In the genomic region with DNA sequence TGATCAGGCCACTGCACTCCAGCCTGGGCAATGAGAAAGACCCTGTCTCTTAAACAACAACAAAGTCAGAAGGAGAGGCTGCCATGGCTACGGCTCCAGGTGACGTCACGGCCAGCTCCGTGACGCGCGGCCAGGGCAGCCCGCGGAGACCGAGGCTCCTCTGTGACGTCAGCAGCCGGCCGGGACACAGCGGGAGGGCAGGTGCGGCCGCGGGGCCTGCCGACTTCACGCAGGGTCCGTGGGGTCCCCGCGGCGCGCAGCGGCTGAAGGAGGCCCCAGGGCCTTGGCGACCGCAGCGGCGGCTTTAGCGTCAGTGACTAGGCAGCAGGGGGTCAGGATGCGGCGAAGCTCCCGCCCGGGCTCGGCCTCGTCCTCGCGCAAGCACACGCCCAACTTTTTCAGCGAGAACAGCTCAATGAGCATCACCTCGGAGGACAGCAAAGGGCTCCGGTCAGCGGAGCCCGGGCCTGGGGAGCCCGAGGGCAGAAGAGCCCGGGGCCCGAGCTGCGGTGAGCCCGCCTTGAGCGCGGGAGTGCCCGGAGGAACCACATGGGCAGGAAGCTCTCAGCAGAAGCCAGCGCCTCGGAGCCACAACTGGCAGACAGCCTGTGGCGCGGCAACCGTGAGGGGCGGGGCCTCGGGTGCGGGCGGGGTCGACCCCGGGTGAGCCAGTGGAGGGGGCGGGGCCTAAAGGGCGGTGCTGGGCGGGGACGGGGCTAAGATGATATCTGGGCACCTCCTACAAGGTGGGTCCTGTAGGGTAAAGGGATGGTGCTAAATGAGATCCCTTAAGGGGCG, we compare ENCODE assay signal across 8 cellular contexts. TPM values are rescaled to one million over a fixed set of nuclear protein-coding genes. Genes with fewer than 3 reads are reported as not detected.
DNase-seq lines count a peak whose midpoint lies in the region; ATAC-seq, FAIRE-seq and TF ChIP-seq lines count a peak whose summit lies in the region.

A gene with protein sequence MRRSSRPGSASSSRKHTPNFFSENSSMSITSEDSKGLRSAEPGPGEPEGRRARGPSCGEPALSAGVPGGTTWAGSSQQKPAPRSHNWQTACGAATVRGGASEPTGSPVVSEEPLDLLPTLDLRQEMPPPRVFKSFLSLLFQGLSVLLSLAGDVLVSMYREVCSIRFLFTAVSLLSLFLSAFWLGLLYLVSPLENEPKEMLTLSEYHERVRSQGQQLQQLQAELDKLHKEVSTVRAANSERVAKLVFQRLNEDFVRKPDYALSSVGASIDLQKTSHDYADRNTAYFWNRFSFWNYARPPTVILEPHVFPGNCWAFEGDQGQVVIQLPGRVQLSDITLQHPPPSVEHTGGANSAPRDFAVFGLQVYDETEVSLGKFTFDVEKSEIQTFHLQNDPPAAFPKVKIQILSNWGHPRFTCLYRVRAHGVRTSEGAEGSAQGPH (plus strand): TSS at position 163 of the 798 bp plus-strand sequence. CDS start 175 bp downstream, at position 338.

- peaks cover 33% of the 10 kb centered on the region for H3K4me1 ChIP-seq in HepG2 (ENCODE audit: insufficient read depth, low read length)

- H3K9me3 Mint-ChIP-seq in activated CD4-positive, alpha-beta T cell treated with anti-CD3 and anti-CD28 coated beads, Interleukin-2, amount 10 ng/mL, durations not matched to agents 7 days and 5 days: no peaks in the 10 kb centered on the region

- no peak for DNase-seq in AG09309 (ENCODE audit: low read depth)
- peak; percentile 91 for DNase-seq in NCI-H524 treated with DMSO at 0.1 percent for 48 hours (lab: John Stamatoyannopoulos, UW)
- peak; percentile 78 for DNase-seq in activated CD4-positive, alpha-beta T cell treated with anti-CD3 and anti-CD28 coated beads, Interleukin-2, amount 10 ng/mL, durations not matched to agents 7 days and 5 days
- peak; percentile 36 for DNase-seq in cortex of kidney (lab: John Stamatoyannopoulos, UW)
- DNase-seq in HepG2 (ENCODE audit: low spot score): no peak
- DNase-seq in stimulated activated CD4-positive, alpha-beta T cell treated with anti-CD3 and anti-CD28 coated beads, Interleukin-2, amount 100 ng/mL, for 48 hours: peak; percentile 100

- TF ChIP-seq EP300 in HepG2 (IDR thresholded peaks at IDR 0.05; ENCODE audit: low read depth in 2 of 2, low read length in 2 of 2) (peak in 1 of 2 experiments; percentile 15; a peak in 2 of 4 replicates), HepG2 (CRISPR knock-in tag; IDR thresholded peaks at IDR 0.05; ENCODE audit: borderline replicate concordance) (peak; percentile 49)

- peak; percentile 85 to 90 for TF ChIP-seq POLR2A in HepG2 (IDR thresholded peaks at IDR 0.05; ENCODE audit: insufficient read depth in 1 of 2, low read depth in 2 of 2, low read length in 2 of 2)

- CTCF ChIA-PET in activated CD4-positive, alpha-beta T cell treated with anti-CD3 and anti-CD28 coated beads, Interleukin-2, amount 10 ng/mL, durations not matched to agents 7 days and 5 days (lab: Charles Lee): interaction anchor here (0.5 to 9.3 kb wide), 7 partner anchors 9 to 377 kb away, joined by 3 to 50 read pairs (median 5); a partner anchor contains a TSS
- CTCF ChIA-PET in HepG2 (lab: Yijun Ruan, JAX; ENCODE audit: low intra/inter-chr PET ratio, low total read pairs): interaction anchor here (1.1 kb wide), 1 partner anchor 12 kb away, joined by 3 read pairs; no protein-coding TSS in a partner anchor

- no peaks in the 10 kb centered on the region for H3K36me3 Mint-ChIP-seq in activated CD4-positive, alpha-beta T cell treated with anti-CD3 and anti-CD28 coated beads, Interleukin-2, amount 10 ng/mL, durations not matched to agents 7 days and 5 days (ENCODE audit: low read depth)

- no peak for TF ChIP-seq CTCF in AG09309 (IDR thresholded peaks at IDR 0.05; ENCODE audit: control insufficient read depth, insufficient read depth, low read depth, low read length, missing control alignments)
- 0 out of 2 replicates have a peak, but pooled peaks have one; percentile 10 for TF ChIP-seq CTCF in HepG2 (CRISPR knock-in tag; IDR thresholded peaks at IDR 0.05)

- H3K9me3 ChIP-seq in HepG2 (ENCODE audit: low read length): no peaks in the 10 kb centered on the region

- H3K4me3 ChIP-seq in AG09309 (ENCODE audit: control insufficient read depth, low read depth, low read length): peak within 1 kb of the TSS; percentile 61
- H3K4me3 ChIP-seq in HepG2 (replicated peaks in 1 of 3; ENCODE audit: insufficient read depth in 1 of 3, low read depth in 2 of 3, low read length in 3 of 3): peak within 1 kb of the TSS; percentile 67 to 96 (median 87)

- peak within 1 kb of the TSS; percentile 94 for H3K27ac Mint-ChIP-seq in activated CD4-positive, alpha-beta T cell treated with anti-CD3 and anti-CD28 coated beads, Interleukin-2, amount 10 ng/mL, durations not matched to agents 7 days and 5 days

- no peaks in the 10 kb centered on the region; the same call in 1 of the 2 replicates for H4K20me1 ChIP-seq in HepG2 (ENCODE audit: insufficient read depth, low read length)

- 1% methylated on average over 37 of the region's 68 CpGs for WGBS in HepG2 (ENCODE audit: low lambda C conversion rate)

- peak within 1 kb of the TSS; percentile 97 for H3K4me2 ChIP-seq in HepG2 (ENCODE audit: low read depth, low read length)

- peak within 1 kb of the TSS; percentile 77 for H3K4me3 Mint-ChIP-seq in activated CD4-positive, alpha-beta T cell treated with anti-CD3 and anti-CD28 coated beads, Interleukin-2, amount 10 ng/mL, durations not matched to agents 7 days and 5 days

- peaks cover 43% of the 10 kb centered on the region for H3K4me1 Mint-ChIP-seq in activated CD4-positive, alpha-beta T cell treated with anti-CD3 and anti-CD28 coated beads, Interleukin-2, amount 10 ng/mL, durations not matched to agents 7 days and 5 days

- ATAC-seq in GM19043 (IDR thresholded peaks at IDR 0.05; ENCODE audit: low read depth, unreplicated experiment) (peak; percentile 66), HG03280 (IDR thresholded peaks at IDR 0.05; ENCODE audit: unreplicated experiment) (peak; percentile 76), HepG2 (peak; percentile 73)

- in situ Hi-C loops in HepG2 (cut with HindIII; ENCODE audit: extremely low pct_ligation_motif_present, low pct_unique_long_range_greater_than_20kb): loop anchor here (5.0 kb wide), 1 partner anchor 46 kb away; a partner anchor contains a TSS

- peaks cover 15% of the 10 kb centered on the region for H3K79me2 ChIP-seq in HepG2 (ENCODE audit: insufficient read depth, low read length)

- peak; percentile 77; the same call in 1 of the 2 replicates for TF ChIP-seq RAD21 in HepG2 (CRISPR knock-in tag; IDR thresholded peaks at IDR 0.05)

- FAIRE-seq in HepG2 (lab: Jason Lieb, UNC): no peak

- peaks cover 0 to 7% of the 10 kb centered on the region in 2 experiments; a peak in 1 of 5 replicates for H3K27me3 ChIP-seq in HepG2 (ENCODE audit: control insufficient read depth in 1 of 2, insufficient read depth in 2 of 2, low read length in 2 of 2)

- intact Hi-C loops in HepG2 (cut with micrococcal nuclease; ENCODE audit: unreplicated experiment): loop anchor here (1.0 to 5.0 kb wide), 7 partner anchors 49 to 161 kb away; a partner anchor contains a TSS

- peak within 1 kb of the TSS; percentile 85 for H3K9ac ChIP-seq in HepG2 (ENCODE audit: insufficient read depth, low read depth, low read length)

- peaks cover 0 to 4% of the 10 kb centered on the region in 2 experiments; a peak in 3 of 5 replicates for H3K36me3 ChIP-seq in HepG2 (replicated peaks in 1 of 2; ENCODE audit: control insufficient read depth in 1 of 2, insufficient read depth in 2 of 2, low read length in 2 of 2)

- POLR2A ChIA-PET in activated CD4-positive, alpha-beta T cell treated with anti-CD3 and anti-CD28 coated beads, Interleukin-2, amount 10 ng/mL, durations not matched to agents 7 days and 5 days (lab: Charles Lee): interaction anchor here (0.6 to 2.2 kb wide), 7 partner anchors 29 to 490 kb away, joined by 3 to 10 read pairs (median 3); a partner anchor contains a TSS
- POLR2A ChIA-PET in HepG2 (lab: Yijun Ruan, JAX): interaction anchor here (0.6 to 6.7 kb wide), 28 partner anchors 11 to 368 kb away, joined by 3 to 152 read pairs (median 5); a partner anchor contains a TSS

- peaks cover 2% of the 10 kb centered on the region for H3K27me3 Mint-ChIP-seq in activated CD4-positive, alpha-beta T cell treated with anti-CD3 and anti-CD28 coated beads, Interleukin-2, amount 10 ng/mL, durations not matched to agents 7 days and 5 days

- no peak within 1 kb of the TSS for H2AFZ ChIP-seq in HepG2 (ENCODE audit: low read length)

- TSS peak; percentile 48 for BruUV-seq in HepG2 (replicated peaks; lab: Mats Ljungman, UMichigan)

- peak within 1 kb of the TSS; percentile 87 for H3K27ac ChIP-seq in HepG2 (ENCODE audit: extremely low read length, insufficient read depth, low read length)

RNA-seq across cellular contexts. Expression of the gene that starts here (rescaled TPM):
- 1 to 10 TPM; 1.7 to 1.9 TPM for total RNA-seq in activated CD4-positive, alpha-beta T cell treated with anti-CD3 and anti-CD28 coated beads, Interleukin-2, amount 10 ng/mL, durations not matched to agents 7 days and 5 days
- total RNA-seq in HepG2 (2016; rRNA removed; fragmentation: Illumina TruSeq; extraction: Trizol): 2.5 and 5.8 TPM in 2 replicates
- 2.5 and 4.4 TPM in 2 replicates for total RNA-seq in HepG2 (2016; cell fraction: cytosol; rRNA removed; fragmentation: Illumina TruSeq; extraction: Trizol; ENCODE audit: low read depth)
- total RNA-seq in HepG2 (2016; cell fraction: insoluble cytoplasmic fraction; rRNA removed; fragmentation: Illumina TruSeq; extraction: Trizol): 4.1 and 5.3 TPM in 2 replicates
- total RNA-seq in HepG2 (2016; cell fraction: membrane; rRNA removed; fragmentation: Illumina TruSeq; extraction: Trizol): 3.0 and 4.9 TPM in 2 replicates
- 3.3 and 6.5 TPM in 2 replicates for total RNA-seq in HepG2 (2016; cell fraction: nucleus; rRNA removed; fragmentation: Illumina TruSeq; extraction: Trizol)
- polyA plus RNA-seq in HepG2 (2011; rRNA removed): 137 and 149 TPM in 2 replicates
- polyA plus RNA-seq in HepG2 (2011; cell fraction: cytosol; rRNA removed): 115 and 170 TPM in 2 replicates
- 334 and 438 TPM in 2 replicates for polyA plus RNA-seq in HepG2 (2011; cell fraction: nucleus; rRNA removed)
- polyA plus RNA-seq in HepG2 (2012): 64.5 and 105 TPM in 2 replicates
- 3.0 and 3.3 TPM in 2 replicates for polyA plus RNA-seq in HepG2 (2016; cell fraction: cytosol; fragmentation: Illumina TruSeq; extraction: Trizol; ENCODE audit: low read depth)
- polyA plus RNA-seq in HepG2 (2016; cell fraction: insoluble cytoplasmic fraction; fragmentation: Illumina TruSeq; extraction: Trizol; ENCODE audit: low read depth): 2.3 and 4.7 TPM in 2 replicates
- polyA plus RNA-seq in HepG2 (2016; cell fraction: membrane; fragmentation: Illumina TruSeq; extraction: Trizol; ENCODE audit: low read depth): 3.0 TPM in 2 replicates
- polyA plus RNA-seq in HepG2 (2016; cell fraction: nucleus; fragmentation: Illumina TruSeq; extraction: Trizol; ENCODE audit: insufficient read depth, low read depth): 9.7 and 14.0 TPM in 2 replicates
- polyA minus RNA-seq in HepG2 (2011; rRNA and poly(A)+ RNA removed; ENCODE audit: low replicate concordance): 2.7 and 72.2 TPM in 2 replicates
- polyA minus RNA-seq in HepG2 (2011; cell fraction: cytosol; rRNA and poly(A)+ RNA removed): 33.7 and 35.8 TPM in 2 replicates
- polyA minus RNA-seq in HepG2 (2011; cell fraction: nucleus; rRNA and poly(A)+ RNA removed): 26.8 and 32.9 TPM in 2 replicates

Comparison
In these comparisons a context has a peak if more than half of its experiments do, and no peak if none do; other contexts are left out.
1. DNase-seq: peak in NCI-H524 treated with DMSO at 0.1 percent for 48 hours (single experiment), activated CD4-positive, alpha-beta T cell treated with anti-CD3 and anti-CD28 coated beads, Interleukin-2, amount 10 ng/mL, durations not matched to agents 7 days and 5 days (single experiment), cortex of kidney (single experiment) and stimulated activated CD4-positive, alpha-beta T cell treated with anti-CD3 and anti-CD28 coated beads, Interleukin-2, amount 100 ng/mL, for 48 hours (2 of 2); none in AG09309 (single experiment) and HepG2 (single experiment).
2. Peak in every context shown above with its lines, with median percentiles within 50 percentile points of each other: ATAC-seq.